In the genomic region with DNA sequence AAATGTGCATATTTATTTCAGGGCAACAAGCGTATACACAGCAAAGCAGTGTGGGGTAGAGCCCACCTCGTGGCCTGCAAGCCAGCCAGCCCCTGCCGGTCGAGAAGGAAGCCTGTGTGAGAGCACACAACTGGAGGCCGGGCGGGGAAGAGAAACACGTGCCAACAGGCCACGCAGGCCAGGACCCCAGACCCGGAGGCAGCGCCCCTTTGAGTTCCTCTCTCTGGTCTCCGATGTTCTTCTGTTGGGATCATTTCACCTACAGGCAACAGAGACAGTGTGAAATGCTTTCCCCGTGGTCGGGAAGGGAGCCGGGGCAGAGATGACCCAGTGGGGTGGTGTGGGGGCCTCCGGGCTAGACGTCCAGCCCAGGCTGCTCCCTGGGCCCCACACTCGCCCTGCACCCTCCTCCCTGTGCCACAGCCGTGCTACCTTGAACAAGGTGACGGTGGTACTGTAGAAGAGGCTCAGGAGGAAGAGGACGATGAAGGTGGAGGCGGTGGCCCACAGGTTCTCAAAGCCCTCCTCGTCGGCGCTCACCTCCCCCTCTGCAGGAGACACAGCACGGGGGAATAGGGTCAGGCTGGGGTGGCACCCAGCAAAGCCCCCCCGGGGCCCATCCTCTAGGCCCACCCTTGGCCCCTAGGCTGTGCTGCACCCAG, we compare ENCODE assay signal across 21 cellular contexts.
DNase-seq lines count a peak whose midpoint lies in the region; ATAC-seq and TF ChIP-seq lines count a peak whose summit lies in the region.
"Had no signal": no experiment of that assay in that cellular context is flagged by ENCODE, and none has a peak within 500 bp of the region (broad histone marks: within the 10 kb centered on the region; RNA-seq: fewer than 3 reads in every experiment).

No MANE protein-coding gene starts in this region.

- H4K20me1 ChIP-seq in BLaER1 (peaks cover 100% of the 10 kb centered on the region), SU-DHL-6 (ENCODE audit: low read depth, low read length) (no peaks in the 10 kb centered on the region; the same call in 1 of the 2 replicates)

- TF ChIP-seq CTCF in SU-DHL-6 (IDR thresholded peaks at IDR 0.05; ENCODE audit: insufficient read depth, low read length, poor library complexity, severe bottlenecking) (no peak), mucosa of descending colon (IDR thresholded peaks at IDR 0.05) (no peak), ascending aorta (IDR thresholded peaks at IDR 0.05) (no peak)

- H3F3A ChIP-seq in SU-DHL-6 (ENCODE audit: insufficient read depth), result peaks cover 82% of the 10 kb centered on the region

- ATAC-seq in mucosa of descending colon (peak; percentile 5), HG02588 (IDR thresholded peaks at IDR 0.05; ENCODE audit: unreplicated experiment) (no peak)
- ATAC-seq: activated CD4-positive, CD25-positive, alpha-beta regulatory T cell treated with anti-CD3 and anti-CD28 coated beads, Interleukin-2, amount 50 U/mL, for 24 hours; activated naive CD8-positive, alpha-beta T cell treated with anti-CD3 and anti-CD28 coated beads, Interleukin-2, amount 50 U/mL, for 24 hours had no signal

- H3K27me3 ChIP-seq in BLaER1, result no peaks in the 10 kb centered on the region
- no peaks in the 10 kb centered on the region for H3K27me3 ChIP-seq in SU-DHL-6 (ENCODE audit: low read length)
- no peaks in the 10 kb centered on the region for H3K27me3 ChIP-seq in ascending aorta
- H3K27me3 ChIP-seq: BE2C, neutrophil, tibial artery had no signal

- DNase-seq in activated CD4-positive, alpha-beta T cell treated with anti-CD3 and anti-CD28 coated beads for 1 hour, result peak; percentile 7
- no peak for DNase-seq in activated CD4-positive, alpha-beta T cell treated with anti-CD3 and anti-CD28 coated beads, Interleukin-2, amount 50 U/mL, for 4 hours
- DNase-seq in mucosa of descending colon, result peak in 1 of 3 donors; percentile 14
- DNase-seq in ascending aorta (ENCODE audit: low spot score in 2 of 2), result no peak
- no peak for DNase-seq in DMS153 (lab: John Stamatoyannopoulos, UW)
- DNase-seq: activated naive CD8-positive, alpha-beta T cell treated with anti-CD3 and anti-CD28 coated beads, Interleukin-2, amount 50 U/mL, for 24 hours; COR-L47; NCI-H1417 treated with DMSO at 0.1 percent for 48 hours; NCI-H510A treated with DMSO at 0.1 percent for 48 hours; NK-92 treated with Interleukin-12 subunit alpha and Interleukin-12 subunit beta, amount 100 ng/mL, for 24 hours; stimulated activated naive CD4-positive, alpha-beta T cell treated with Interleukin-2 at 50 U/mL for 16 hours; T1000 had no signal

- peaks cover 11% of the 10 kb centered on the region; the same call in 1 of the 2 replicates for H3K79me2 ChIP-seq in SU-DHL-6 (ENCODE audit: insufficient read depth, low read length)

- peaks cover 60% of the 10 kb centered on the region for H3K4me1 ChIP-seq in BLaER1
- H3K4me1 ChIP-seq in mucosa of descending colon (ENCODE audit: low read depth), result no peaks in the 10 kb centered on the region
- no peaks in the 10 kb centered on the region for H3K4me1 ChIP-seq in ascending aorta
- H3K4me1 ChIP-seq: prostate gland, tibial artery had no signal

- no peak overlapping the region for H3K4me3 ChIP-seq in BLaER1
- no peak overlapping the region for H3K4me3 ChIP-seq in SU-DHL-6 (ENCODE audit: insufficient read depth, low read length, poor library complexity, severe bottlenecking)
- no peak overlapping the region for H3K4me3 ChIP-seq in mucosa of descending colon
- H3K4me3 ChIP-seq in ascending aorta, result no peak overlapping the region
- H3K4me3 ChIP-seq: prostate gland, skin epidermis, tibial artery had no signal

- H3K9me2 ChIP-seq in SU-DHL-6 (replicated peaks; ENCODE audit: insufficient read depth, low read length), result no peaks in the 10 kb centered on the region

- H3K27ac ChIP-seq in BLaER1 (peak overlapping the region; percentile 100), SU-DHL-6 (ENCODE audit: low read depth, low read length) (peak overlapping the region; percentile 99), ascending aorta (no peak overlapping the region)
- H3K27ac ChIP-seq: neutrophil, prostate gland, skin epidermis, tibial artery had no signal

- H3K9me3 ChIP-seq in BLaER1 (no peaks in the 10 kb centered on the region), SU-DHL-6 (ENCODE audit: insufficient read depth, low read length) (no peaks in the 10 kb centered on the region), mucosa of descending colon (no peaks in the 10 kb centered on the region), ascending aorta (no peaks in the 10 kb centered on the region)
- H3K9me3 ChIP-seq: BE2C, neutrophil, prostate gland, tibial artery had no signal

- H2AFZ ChIP-seq in SU-DHL-6 (ENCODE audit: low read depth, low read length, severe bottlenecking), result no peak overlapping the region

- H3K9ac ChIP-seq in BLaER1 (no peak overlapping the region), SU-DHL-6 (ENCODE audit: low read length) (peak overlapping the region; percentile 19; the same call in 1 of the 2 replicates)

- H3K36me3 ChIP-seq in BLaER1 (peaks cover 83% of the 10 kb centered on the region), SU-DHL-6 (ENCODE audit: low read length) (peaks cover 9% of the 10 kb centered on the region; the same call in 1 of the 2 replicates), mucosa of descending colon (ENCODE audit: low read depth) (no peaks in the 10 kb centered on the region), ascending aorta (no peaks in the 10 kb centered on the region)
- H3K36me3 ChIP-seq: neutrophil, prostate gland, tibial artery had no signal

- H3K4me2 ChIP-seq in BLaER1, result peak overlapping the region; percentile 97; the same call in 1 of the 2 replicates
- peak overlapping the region; percentile 1 for H3K4me2 ChIP-seq in SU-DHL-6 (ENCODE audit: low read depth, low read length, poor library complexity, severe bottlenecking)

- intact Hi-C loops in mucosa of descending colon (cut with DNase I, micrococcal nuclease), result no loop called here
- intact Hi-C loops in ascending aorta (cut with DNase I), result no loop called here

Comparison
In these comparisons a context has a peak if more than half of its experiments do, and no peak if none do; other contexts are left out.
1. H3K27ac ChIP-seq: peak in BLaER1 (single experiment) and SU-DHL-6 (single experiment); none in ascending aorta (0 of 2).